3 cellular contexts compared by ENCODE assay signal in the genomic region with DNA sequence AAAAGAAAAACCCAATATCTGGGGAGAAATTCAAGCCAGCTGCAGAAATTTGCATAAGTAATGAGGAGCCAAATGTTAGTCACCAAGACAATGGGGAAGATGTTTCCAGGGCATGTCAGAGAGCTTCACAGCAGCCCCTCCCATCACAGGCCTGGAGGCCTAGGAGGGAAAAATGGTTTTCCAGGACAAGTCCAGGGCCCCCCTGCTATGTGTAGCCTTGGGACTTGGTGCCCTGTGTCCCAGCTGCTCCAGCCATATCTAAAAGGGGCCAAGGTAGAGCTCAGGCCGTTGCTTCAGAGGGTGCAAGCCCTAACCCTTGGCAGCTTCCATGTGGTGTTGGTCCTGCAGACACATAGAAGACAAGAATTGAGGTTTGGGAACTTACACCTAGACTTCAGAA.
TF ChIP-seq lines count a peak whose summit lies in the region.

No MANE protein-coding gene starts in this region.

TF ChIP-seq in A549, 52 proteins besides CTCF, POLR2A, EP300 and RAD21:
- TF ChIP-seq ZFP36 (IDR thresholded peaks at IDR 0.05; ENCODE audit: borderline replicate concordance, partially characterized antibody), result peak; percentile 43

TF ChIP-seq in HEK293, 187 proteins besides CTCF, POLR2A, EP300 and RAD21:
- peak; percentile 83 for TF ChIP-seq ZNF585B (tag by site-specific recombination; IDR thresholded peaks at IDR 0.05)

TF ChIP-seq in K562, 482 proteins besides CTCF, POLR2A, EP300 and RAD21:
- TF ChIP-seq ZFP36 (IDR thresholded peaks at IDR 0.05; ENCODE audit: low read depth, low read length, partially characterized antibody), result peak; percentile 35
TF ChIP-seq in K562: peak in this region for 1; not testable (repeated sequence) for 481.
